Comparison of ENCODE assay signal across 9 cellular contexts in the genomic region with DNA sequence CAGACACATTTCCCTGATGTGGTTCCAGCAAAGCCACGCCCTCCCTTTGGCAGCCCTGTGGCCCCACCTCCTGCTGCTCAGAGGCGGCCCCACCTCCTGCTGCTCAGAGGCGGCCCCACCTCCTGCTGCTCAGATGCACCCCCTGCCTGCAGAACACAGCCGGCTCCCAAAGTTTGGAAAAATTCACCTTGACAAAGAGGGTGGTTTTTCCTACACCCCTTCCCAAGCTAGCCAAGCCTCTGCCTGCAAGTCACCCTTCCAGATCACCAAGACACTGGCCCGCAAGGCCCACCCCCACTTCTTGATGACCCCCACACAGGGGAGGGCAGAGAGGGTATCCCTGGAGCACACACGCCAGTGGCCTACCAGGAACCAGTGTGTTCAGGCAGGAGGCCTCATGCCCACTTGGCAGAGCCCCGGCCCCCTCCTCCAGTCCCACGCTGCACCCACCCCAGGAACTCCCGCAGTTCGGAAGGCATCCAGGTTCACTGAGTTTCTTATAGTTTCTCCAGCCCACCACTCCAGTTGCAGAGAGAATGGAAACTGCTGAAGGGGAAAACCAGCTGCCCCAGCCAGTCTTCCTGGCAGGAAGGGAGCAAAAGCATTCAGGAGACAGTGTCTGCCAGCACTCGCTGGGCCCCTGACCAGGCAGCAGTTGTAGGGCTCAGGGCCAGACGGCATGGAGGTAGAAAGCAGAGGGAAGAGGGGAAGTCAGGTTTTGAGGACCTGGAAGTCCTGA. TPM values are rescaled to one million over a fixed set of nuclear protein-coding genes. Genes with fewer than 3 reads are reported as not detected.
DNase-seq lines count a peak whose midpoint lies in the region; ATAC-seq, FAIRE-seq and TF ChIP-seq lines count a peak whose summit lies in the region.
"Had no signal": no experiment of that assay in that cellular context is flagged by ENCODE, and none has a peak within 500 bp of the region (broad histone marks: within the 10 kb centered on the region; RNA-seq: fewer than 3 reads in every experiment).

No MANE protein-coding gene starts in this region.

- intact Hi-C loops in activated T-helper 2 cell treated with anti-CD3 and anti-CD28 coated beads, Interferon-gamma antibody, Interleukin-2, Interleukin-4, amounts not matched to agents 10 μg/mL and 5 μg/mL and 100 μg/mL, durations not matched to agents 14 hours and 24 hours and 36 hours (cut with micrococcal nuclease): loop anchor here (2.0 to 10.0 kb wide), 2 partner anchors 353 to 431 kb away; a partner anchor contains a TSS
- intact Hi-C loops in thyroid gland (cut with DNase I): loop anchor here (10.0 kb wide), 2 partner anchors 273 to 347 kb away; a partner anchor contains a TSS

- no peaks in the 10 kb centered on the region for H3K36me3 ChIP-seq in parathyroid adenoma (ENCODE audit: control insufficient read depth, insufficient read depth, low read length)
- no peaks in the 10 kb centered on the region for H3K36me3 ChIP-seq in thyroid gland

- H3K36me3 Mint-ChIP-seq in activated T-helper 2 cell treated with anti-CD3 and anti-CD28 coated beads, Interferon-gamma antibody, Interleukin-2, Interleukin-4, amounts not matched to agents 10 μg/mL and 5 μg/mL and 100 μg/mL, durations not matched to agents 14 hours and 24 hours and 36 hours (ENCODE audit: low read depth): peaks cover 5% of the 10 kb centered on the region

- no peaks in the 10 kb centered on the region for H3K79me2 ChIP-seq in parathyroid adenoma

- no peak overlapping the region for H2AFZ ChIP-seq in parathyroid adenoma

- H3K27me3 ChIP-seq in foreskin keratinocyte: no peaks in the 10 kb centered on the region
- no peaks in the 10 kb centered on the region for H3K27me3 ChIP-seq in parathyroid adenoma (ENCODE audit: control insufficient read depth, insufficient read depth, low read length)
- no peaks in the 10 kb centered on the region for H3K27me3 ChIP-seq in thyroid gland

- H3K4me1 ChIP-seq in foreskin keratinocyte (no peaks in the 10 kb centered on the region), parathyroid adenoma (no peaks in the 10 kb centered on the region), thyroid gland (peaks cover 21 to 35% of the 10 kb centered on the region in 2 donors)

- H3K4me3 Mint-ChIP-seq in activated T-helper 2 cell treated with anti-CD3 and anti-CD28 coated beads, Interferon-gamma antibody, Interleukin-2, Interleukin-4, amounts not matched to agents 10 μg/mL and 5 μg/mL and 100 μg/mL, durations not matched to agents 14 hours and 24 hours and 36 hours (ENCODE audit: low read depth): no peak overlapping the region

- no peak for FAIRE-seq in D721Med (lab: Jason Lieb, UNC)

- ATAC-seq in HG03342 (IDR thresholded peaks at IDR 0.05; ENCODE audit: unreplicated experiment): peak; percentile 98
- peak; percentile 97 for ATAC-seq in foreskin keratinocyte

- H3K4me3 ChIP-seq in parathyroid adenoma (ENCODE audit: low read depth, low read length) (no peak overlapping the region), thyroid gland (replicated peaks in 1 of 3) (no peak overlapping the region)

- H3K27ac ChIP-seq in foreskin keratinocyte: no peak overlapping the region
- H3K27ac ChIP-seq in parathyroid adenoma: no peak overlapping the region
- H3K27ac ChIP-seq in thyroid gland: peak overlapping the region; percentile 36 to 85 (median 80)

- WGBS in thyroid gland, 2 donors: 19 to 44% methylated on average over 5 to 12 of the region's 12 CpGs

- no peak overlapping the region for H3K27ac Mint-ChIP-seq in activated T-helper 2 cell treated with anti-CD3 and anti-CD28 coated beads, Interferon-gamma antibody, Interleukin-2, Interleukin-4, amounts not matched to agents 10 μg/mL and 5 μg/mL and 100 μg/mL, durations not matched to agents 14 hours and 24 hours and 36 hours

- H3K9ac ChIP-seq in parathyroid adenoma: no peak overlapping the region

- H3K27me3 Mint-ChIP-seq in activated T-helper 2 cell treated with anti-CD3 and anti-CD28 coated beads, Interferon-gamma antibody, Interleukin-2, Interleukin-4, amounts not matched to agents 10 μg/mL and 5 μg/mL and 100 μg/mL, durations not matched to agents 14 hours and 24 hours and 36 hours (ENCODE audit: low read depth): no peaks in the 10 kb centered on the region
- H3K27me3 Mint-ChIP-seq: activated naive CD8-positive, alpha-beta T cell had no signal

- H3K4me2 ChIP-seq in parathyroid adenoma (ENCODE audit: low read length): no peak overlapping the region

- DNase-seq in D721Med (ENCODE audit: insufficient read length, low spot score): no peak
- peak; percentile 88 for DNase-seq in RPMI7951 (ENCODE audit: low read depth)
- peak; percentile 78 for DNase-seq in activated T-helper 2 cell treated with anti-CD3 and anti-CD28 coated beads, Interferon-gamma antibody, Interleukin-2, Interleukin-4, amounts not matched to agents 10 μg/mL and 5 μg/mL and 100 μg/mL, durations not matched to agents 14 hours and 24 hours and 36 hours (ENCODE audit: low spot score)
- peak in 1 of 2 donors; percentile 72 for DNase-seq in foreskin keratinocyte
- peak; percentile 88 to 94 for DNase-seq in thyroid gland
- no peak for DNase-seq in NCI-H1930 (lab: John Stamatoyannopoulos, UW)

- H3K4me1 Mint-ChIP-seq in activated T-helper 2 cell treated with anti-CD3 and anti-CD28 coated beads, Interferon-gamma antibody, Interleukin-2, Interleukin-4, amounts not matched to agents 10 μg/mL and 5 μg/mL and 100 μg/mL, durations not matched to agents 14 hours and 24 hours and 36 hours (ENCODE audit: low read depth): peaks cover 23% of the 10 kb centered on the region

- TF ChIP-seq CTCF in D721Med (IDR thresholded peaks at IDR 0.05; ENCODE audit: insufficient read depth, missing control alignments) (peak; percentile 36), foreskin keratinocyte (conservative IDR thresholded peaks at IDR 0.05) (peak; percentile 85), parathyroid adenoma (IDR thresholded peaks at IDR 0.05) (peak; percentile 36), thyroid gland (IDR thresholded peaks at IDR 0.05) (peak; percentile 20 to 74 (median 58))

- peak in 1 of 2 donors; percentile 22 for TF ChIP-seq POLR2A in thyroid gland (IDR thresholded peaks at IDR 0.05)

- no peaks in the 10 kb centered on the region for H3K9me3 Mint-ChIP-seq in activated T-helper 2 cell treated with anti-CD3 and anti-CD28 coated beads, Interferon-gamma antibody, Interleukin-2, Interleukin-4, amounts not matched to agents 10 μg/mL and 5 μg/mL and 100 μg/mL, durations not matched to agents 14 hours and 24 hours and 36 hours

- H3K9me3 ChIP-seq in parathyroid adenoma (ENCODE audit: control insufficient read depth, low read length): no peaks in the 10 kb centered on the region
- H3K9me3 ChIP-seq in thyroid gland: no peaks in the 10 kb centered on the region

RNA-seq across cellular contexts. Expression of a gene that starts 2.3 kb away (rescaled TPM):
- total RNA-seq in RPMI7951 (2014; rRNA removed; shearing (Covaris generic)): 18.4 and 27.5 TPM in 2 replicates
- total RNA-seq in activated T-helper 2 cell treated with anti-CD3 and anti-CD28 coated beads, Interferon-gamma antibody, Interleukin-2, Interleukin-4, amounts not matched to agents 10 μg/mL and 5 μg/mL and 100 μg/mL, durations not matched to agents 14 hours and 24 hours and 36 hours: 68.1 and 71.4 TPM in 2 replicates
- total RNA-seq in foreskin keratinocyte (5.4 and 6.0 TPM in 2 replicates), thyroid gland (10 to 100 TPM in 1 of 4 donors, 1 to 10 TPM in 3; 3.6 to 14.0 (median 5.8) TPM)
- 6.2 and 6.7 TPM in 2 replicates for polyA plus RNA-seq in foreskin keratinocyte

RNA-seq across cellular contexts. Expression of a gene that starts 15.6 kb away (rescaled TPM):
- 45.1 and 62.4 TPM in 2 replicates for total RNA-seq in RPMI7951 (2014; rRNA removed; shearing (Covaris generic))
- total RNA-seq in activated T-helper 2 cell treated with anti-CD3 and anti-CD28 coated beads, Interferon-gamma antibody, Interleukin-2, Interleukin-4, amounts not matched to agents 10 μg/mL and 5 μg/mL and 100 μg/mL, durations not matched to agents 14 hours and 24 hours and 36 hours: 13.4 and 13.7 TPM in 2 replicates
- total RNA-seq in foreskin keratinocyte: 38.2 and 85.4 TPM in 2 replicates
- 57.2 and 120 TPM in 2 replicates for polyA plus RNA-seq in foreskin keratinocyte
- total RNA-seq in thyroid gland: 100 to 1,000 TPM in 2 of 4 donors, 10 to 100 TPM in 2; 94.8 to 161 (median 101) TPM

Comparison
In these comparisons a context has a peak if more than half of its experiments do, and no peak if none do; other contexts are left out.
1. DNase-seq: peak in RPMI7951 (single experiment), activated T-helper 2 cell treated with anti-CD3 and anti-CD28 coated beads, Interferon-gamma antibody, Interleukin-2, Interleukin-4, amounts not matched to agents 10 μg/mL and 5 μg/mL and 100 μg/mL, durations not matched to agents 14 hours and 24 hours and 36 hours (single experiment) and thyroid gland (2 of 2); none in D721Med (single experiment) and NCI-H1930 (0 of 2).
2. H3K27ac ChIP-seq: peak in thyroid gland (3 of 3); none in foreskin keratinocyte (single experiment) and parathyroid adenoma (single experiment).
3. Peak in every context shown above with its lines, with median percentiles within 50 percentile points of each other: CTCF ChIP-seq.